Comparison of ENCODE assay signal across 8 cellular contexts in the genomic region with DNA sequence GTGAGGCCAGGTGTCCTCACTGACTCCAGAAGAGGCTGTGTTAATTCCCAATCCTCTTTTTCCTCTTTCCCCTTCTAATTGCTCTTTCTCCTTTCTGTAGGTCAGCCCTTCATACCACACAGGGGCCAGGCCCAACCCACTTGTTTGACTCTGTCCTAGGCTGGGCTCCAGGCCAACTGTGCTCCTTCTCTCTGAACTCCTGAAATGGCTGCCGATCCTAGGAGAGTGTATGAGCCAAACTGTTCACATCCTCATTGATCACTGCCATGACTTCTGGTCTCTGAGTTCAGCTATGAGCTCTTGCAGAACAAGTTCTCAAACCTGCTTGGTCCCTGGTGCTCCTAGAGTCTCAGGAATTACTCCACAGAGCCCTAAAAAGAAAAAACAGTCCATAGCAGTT.
DNase-seq lines count a peak whose midpoint lies in the region; ATAC-seq, FAIRE-seq and TF ChIP-seq lines count a peak whose summit lies in the region.

No MANE protein-coding gene starts in this region.

- TF ChIP-seq POLR2A in suprapubic skin (IDR thresholded peaks at IDR 0.05) (no peak), GM12891 (IDR thresholded peaks at IDR 0.05; ENCODE audit: low read depth, low read length) (no peak)

- peaks cover 2% of the 10 kb centered on the region for H3K36me3 Mint-ChIP-seq in T-helper 2 cell treated with Interferon-gamma antibody and Interleukin-4, amounts not matched to agents 5 μg/mL and 100 μg/mL, for 36 hours (ENCODE audit: low read depth)

- WGBS in suprapubic skin = 0% methylated on average over 1 of the region's 1 CpG

- no peak overlapping the region for H3K4me3 ChIP-seq in WERI-Rb-1 (ENCODE audit: low read depth, low read length)
- H3K4me3 ChIP-seq in suprapubic skin = no peak overlapping the region

- H3K4me3 Mint-ChIP-seq in T-helper 2 cell treated with Interferon-gamma antibody and Interleukin-4, amounts not matched to agents 5 μg/mL and 100 μg/mL, for 36 hours = no peak overlapping the region

- DNase-seq in LoVo (ENCODE audit: low spot score) (peak; percentile 70), WERI-Rb-1 (no peak), hepatic stellate cell (ENCODE audit: low spot score) (peak; percentile 55), suprapubic skin (ENCODE audit: low spot score in 2 of 2) (no peak), UCSD-AML1 (lab: John Stamatoyannopoulos, UW; ENCODE audit: unreplicated experiment) (no peak), GM12891 (ENCODE audit: insufficient read length, low spot score) (no peak)
- no peak for DNase-seq in T-helper 2 cell treated with Interferon-gamma antibody and Interleukin-4, amounts not matched to agents 5 μg/mL and 100 μg/mL, for 36 hours (ENCODE audit: low spot score)

- H3K27me3 ChIP-seq in WERI-Rb-1 (ENCODE audit: insufficient read depth, low read depth, severe bottlenecking) (no peaks in the 10 kb centered on the region), suprapubic skin (no peaks in the 10 kb centered on the region)

- H3K36me3 ChIP-seq in WERI-Rb-1 (no peaks in the 10 kb centered on the region), suprapubic skin (no peaks in the 10 kb centered on the region)

- TF ChIP-seq EP300 in suprapubic skin (IDR thresholded peaks at IDR 0.05) = no peak

- H3K9me3 Mint-ChIP-seq in T-helper 2 cell treated with Interferon-gamma antibody and Interleukin-4, amounts not matched to agents 5 μg/mL and 100 μg/mL, for 36 hours = peaks cover 4% of the 10 kb centered on the region

- ATAC-seq in GM18520 (IDR thresholded peaks at IDR 0.05; ENCODE audit: unreplicated experiment) = no peak

- H3K27ac Mint-ChIP-seq in T-helper 2 cell treated with Interferon-gamma antibody and Interleukin-4, amounts not matched to agents 5 μg/mL and 100 μg/mL, for 36 hours = no peak overlapping the region

- H3K4me1 Mint-ChIP-seq in T-helper 2 cell treated with Interferon-gamma antibody and Interleukin-4, amounts not matched to agents 5 μg/mL and 100 μg/mL, for 36 hours (ENCODE audit: low read depth) = peaks cover 3% of the 10 kb centered on the region

- H3K9me3 ChIP-seq in WERI-Rb-1 (ENCODE audit: severe bottlenecking) = no peaks in the 10 kb centered on the region
- H3K9me3 ChIP-seq in suprapubic skin = no peaks in the 10 kb centered on the region

- H3K4me1 ChIP-seq in suprapubic skin = peaks cover 10% of the 10 kb centered on the region

- H3K27me3 Mint-ChIP-seq in T-helper 2 cell treated with Interferon-gamma antibody and Interleukin-4, amounts not matched to agents 5 μg/mL and 100 μg/mL, for 36 hours (ENCODE audit: low read depth) = no peaks in the 10 kb centered on the region

- FAIRE-seq in GM12891 (lab: Jason Lieb, UNC) = no peak

- TF ChIP-seq CTCF in WERI-Rb-1 (IDR thresholded peaks at IDR 0.05; ENCODE audit: low read depth, low read length) (no peak), suprapubic skin (IDR thresholded peaks at IDR 0.05) (no peak)

- peak overlapping the region; percentile 16; the same call in 1 of the 2 replicates for H3K27ac ChIP-seq in WERI-Rb-1
- peak overlapping the region; percentile 6 for H3K27ac ChIP-seq in suprapubic skin

TF ChIP-seq in GM12891, 5 proteins besides CTCF, POLR2A, EP300 and RAD21:
- no peak for TF ChIP-seq SPI1 (IDR thresholded peaks at IDR 0.05; ENCODE audit: low read depth, low read length)
- no peak for TF ChIP-seq PAX5 (IDR thresholded peaks at IDR 0.05; ENCODE audit: insufficient read depth, low read length, severe bottlenecking)
- TF ChIP-seq POLR2AphosphoS5 (IDR thresholded peaks at IDR 0.05; ENCODE audit: low read depth, low read length) = no peak
- TF ChIP-seq POU2F2 (IDR thresholded peaks at IDR 0.05; ENCODE audit: low read depth, low read length) = no peak
- TF ChIP-seq TAF1 (IDR thresholded peaks at IDR 0.05; ENCODE audit: low read depth, low read length) = no peak

Comparison
In these comparisons a context has a peak if more than half of its experiments do, and no peak if none do; other contexts are left out.
1. DNase-seq: peak in LoVo (single experiment) and hepatic stellate cell (single experiment); none in WERI-Rb-1 (single experiment), suprapubic skin (0 of 2), T-helper 2 cell treated with Interferon-gamma antibody and Interleukin-4, amounts not matched to agents 5 μg/mL and 100 μg/mL, for 36 hours (single experiment), UCSD-AML1 (single experiment) and GM12891 (single experiment).